18 cellular contexts compared by ENCODE assay signal in the genomic region with DNA sequence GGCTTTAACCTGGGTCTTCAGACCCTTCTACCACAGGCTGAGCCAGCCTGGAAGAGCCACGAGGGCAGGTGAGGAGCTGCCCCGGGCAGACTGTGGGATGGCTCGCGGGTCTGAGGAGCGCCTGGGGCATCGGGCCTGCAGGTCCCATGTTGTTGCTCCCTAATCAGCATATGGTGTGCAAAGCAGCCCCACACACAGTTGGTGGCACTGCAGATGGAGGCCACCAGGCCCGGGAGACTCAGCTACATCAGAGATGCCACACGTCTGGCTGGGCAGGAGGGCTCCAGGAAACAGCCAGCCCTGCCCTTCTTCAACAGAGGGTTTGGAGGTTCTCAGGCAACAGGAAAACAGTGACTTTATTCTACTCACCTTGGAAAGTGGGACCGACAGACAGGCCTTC.
"Had no signal": no experiment of that assay in that cellular context is flagged by ENCODE, and none has a peak within 500 bp of the region (broad histone marks: within the 10 kb centered on the region; RNA-seq: fewer than 3 reads in every experiment).

No MANE protein-coding gene starts in this region.

- H3K9me3 Mint-ChIP-seq: activated CD4-positive, alpha-beta T cell treated with anti-CD3 and anti-CD28 coated beads, Interleukin-2, amount 10 ng/mL, durations not matched to agents 7 days and 5 days; activated naive CD4-positive, alpha-beta T cell treated with anti-CD3 and anti-CD28 coated beads for 36 hours; activated T-helper 1 cell treated with anti-CD3 and anti-CD28 coated beads, Interleukin-12 subunit alpha, Interleukin-12 subunit beta, Interleukin-2, Interleukin-4 antibody, amounts not matched to agents 30 ng/mL and 10 ng/mL and 1 ng/mL, durations not matched to agents 14 hours and 24 hours and 36 hours; immature natural killer cell; natural killer cell treated with Interleukin-12 subunit alpha and Interleukin-12 subunit beta and Interleukin-15 and Interleukin-18, amount 100 ng/mL, for 72 hours had no signal

- H3K27me3 Mint-ChIP-seq: activated CD4-positive, alpha-beta T cell treated with anti-CD3 and anti-CD28 coated beads, Interleukin-2, amount 10 ng/mL, durations not matched to agents 7 days and 5 days; natural killer cell treated with Interleukin-12 subunit alpha and Interleukin-12 subunit beta and Interleukin-15 and Interleukin-18, amount 100 ng/mL, for 72 hours; T-cell had no signal

- H3K27me3 ChIP-seq: adrenal gland, cardiac muscle cell, heart left ventricle, sigmoid colon, spleen, stomach had no signal

- H3K4me3 ChIP-seq: adrenal gland, cardiac muscle cell, heart left ventricle, prostate gland, sigmoid colon, SK-N-MC, spleen, stomach, thoracic aorta had no signal

- H3K9me3 ChIP-seq: adrenal gland, heart left ventricle, prostate gland, sigmoid colon, spleen, stomach, thoracic aorta had no signal

- ATAC-seq: heart left ventricle; natural killer cell treated with Interleukin-12 subunit alpha and Interleukin-12 subunit beta and Interleukin-15 and Interleukin-18, amount 100 ng/mL, for 72 hours; T-cell had no signal

- H3K27ac ChIP-seq: prostate gland, SK-N-MC, thoracic aorta had no signal

- H3K36me3 ChIP-seq: adrenal gland, cardiac muscle cell, heart left ventricle, prostate gland, sigmoid colon, spleen, stomach, thoracic aorta had no signal

- H3K36me3 Mint-ChIP-seq: natural killer cell treated with Interleukin-12 subunit alpha and Interleukin-12 subunit beta and Interleukin-15 and Interleukin-18, amount 100 ng/mL, for 72 hours had no signal

- H3K27ac Mint-ChIP-seq: activated CD4-positive, alpha-beta T cell treated with anti-CD3 and anti-CD28 coated beads, Interleukin-2, amount 10 ng/mL, durations not matched to agents 7 days and 5 days; activated naive CD4-positive, alpha-beta T cell treated with anti-CD3 and anti-CD28 coated beads for 36 hours; activated T-helper 1 cell treated with anti-CD3 and anti-CD28 coated beads, Interleukin-12 subunit alpha, Interleukin-12 subunit beta, Interleukin-2, Interleukin-4 antibody, amounts not matched to agents 30 ng/mL and 10 ng/mL and 1 ng/mL, durations not matched to agents 14 hours and 24 hours and 36 hours; natural killer cell treated with Interleukin-12 subunit alpha and Interleukin-12 subunit beta and Interleukin-15 and Interleukin-18, amount 100 ng/mL, for 72 hours; T-cell had no signal

- DNase-seq: activated CD4-positive, alpha-beta T cell treated with anti-CD3 and anti-CD28 coated beads, Interleukin-2, amount 10 ng/mL, durations not matched to agents 7 days and 5 days; activated naive CD4-positive, alpha-beta T cell treated with anti-CD3 and anti-CD28 coated beads for 36 hours; heart left ventricle; immature natural killer cell; occipital lobe; Right ventricle myocardium superior; sigmoid colon; spleen; stomach; T-cell; T-helper 9 cell had no signal

- H3K4me3 Mint-ChIP-seq: activated CD4-positive, alpha-beta T cell treated with anti-CD3 and anti-CD28 coated beads, Interleukin-2, amount 10 ng/mL, durations not matched to agents 7 days and 5 days; activated naive CD4-positive, alpha-beta T cell treated with anti-CD3 and anti-CD28 coated beads for 36 hours; activated T-helper 1 cell treated with anti-CD3 and anti-CD28 coated beads, Interleukin-12 subunit alpha, Interleukin-12 subunit beta, Interleukin-2, Interleukin-4 antibody, amounts not matched to agents 30 ng/mL and 10 ng/mL and 1 ng/mL, durations not matched to agents 14 hours and 24 hours and 36 hours; immature natural killer cell; natural killer cell treated with Interleukin-12 subunit alpha and Interleukin-12 subunit beta and Interleukin-15 and Interleukin-18, amount 100 ng/mL, for 72 hours; T-cell had no signal
